In genomic region chr18:33579147-33579867, GRCh38 we compare ENCODE assay signal across 9 cellular contexts. TPM values are rescaled to one million over a fixed set of nuclear protein-coding genes. Genes with fewer than 3 reads are reported as not detected.
A peak's percentile ranks its signal among the peaks of the same experiment; 100 is the strongest.
DNase-seq lines count a peak whose midpoint lies in the region; ATAC-seq and TF ChIP-seq lines count a peak whose summit lies in the region.
"Had no signal": no experiment of that assay in that cellular context is flagged by ENCODE, and none has a peak within 500 bp of the region (broad histone marks: within the 10 kb centered on the region; RNA-seq: fewer than 3 reads in every experiment).

No MANE protein-coding gene starts in this region.

- WGBS in GM23248 (ENCODE audit: low coverage in 1 of 2, low lambda C conversion rate in 2 of 2, missing lambda C conversion rate in 2 of 2), 2 experiments = 20 to 24% methylated on average over 22 of the region's 22 CpGs

- H3K4me3 ChIP-seq in GM23248 (no peak overlapping the region), RWPE2 (ENCODE audit: severe bottlenecking) (no peak overlapping the region), right atrium auricular region (peak overlapping the region; percentile 65 to 70), skeletal muscle satellite cell (ENCODE audit: low read length) (peak overlapping the region; percentile 62)

- no peaks in the 10 kb centered on the region for H3K9me3 ChIP-seq in GM23248 (ENCODE audit: low read depth)
- H3K9me3 ChIP-seq in RWPE2 (ENCODE audit: severe bottlenecking) = no peaks in the 10 kb centered on the region
- no peaks in the 10 kb centered on the region for H3K9me3 ChIP-seq in right atrium auricular region
- H3K9me3 ChIP-seq in skeletal muscle satellite cell (replicated peaks; ENCODE audit: low read length) = no peaks in the 10 kb centered on the region

- H3K27ac ChIP-seq in GM23248 (no peak overlapping the region), RWPE2 (ENCODE audit: poor library complexity, severe bottlenecking) (no peak overlapping the region), right atrium auricular region (peak overlapping the region; percentile 84 to 91)

- no peaks in the 10 kb centered on the region for H3K9me2 ChIP-seq in GM23248 (ENCODE audit: insufficient read depth)

- H3K4me2 ChIP-seq in GM23248 (ENCODE audit: unreplicated experiment) = no peak overlapping the region
- peak overlapping the region; percentile 79 for H3K4me2 ChIP-seq in skeletal muscle satellite cell (ENCODE audit: low read length)

- ATAC-seq in RWPE2 (ENCODE audit: low read depth) (0 out of 3 replicates have a peak, but pooled peaks have one; percentile 21), HG02885 (IDR thresholded peaks at IDR 0.05; ENCODE audit: poor library complexity, unreplicated experiment) (no peak), HG03097 (IDR thresholded peaks at IDR 0.05; ENCODE audit: low FRiP score, unreplicated experiment) (no peak), HG03469 (IDR thresholded peaks at IDR 0.05; ENCODE audit: unreplicated experiment) (no peak)

- H3K9ac ChIP-seq in GM23248 = no peak overlapping the region
- H3K9ac ChIP-seq in skeletal muscle satellite cell (ENCODE audit: low read depth, low read length) = no peak overlapping the region

- no peaks in the 10 kb centered on the region for H3K79me2 ChIP-seq in GM23248 (ENCODE audit: insufficient read depth)

- H3K27me3 ChIP-seq in GM23248 (replicated peaks; ENCODE audit: insufficient read depth) (peaks cover 66% of the 10 kb centered on the region), RWPE2 (ENCODE audit: insufficient read depth, poor library complexity, severe bottlenecking) (peaks cover 78% of the 10 kb centered on the region), right atrium auricular region (no peaks in the 10 kb centered on the region), skeletal muscle satellite cell (ENCODE audit: control insufficient read depth, insufficient read depth, low read length) (peaks cover 90% of the 10 kb centered on the region)

- TF ChIP-seq CTCF in RWPE2 (IDR thresholded peaks at IDR 0.05; ENCODE audit: poor library complexity, severe bottlenecking) (no peak), right atrium auricular region (IDR thresholded peaks at IDR 0.05) (no peak)

- no peaks in the 10 kb centered on the region for H3F3A ChIP-seq in GM23248 (ENCODE audit: insufficient read depth)

- no peak for DNase-seq in GM23248
- no peak for DNase-seq in RWPE2 (ENCODE audit: low spot score)
- no peak for DNase-seq in right atrium auricular region (ENCODE audit: low spot score)
- DNase-seq in NOMO-1 treated with dmso at 0.1 percent for 144 hours (lab: John Stamatoyannopoulos, UW; ENCODE audit: unreplicated experiment) = no peak
- DNase-seq: Karpas-422 had no signal

- in situ Hi-C loops in GM23248 (cut with MboI) = no loop called here

- H3K36me3 ChIP-seq in GM23248 (ENCODE audit: low read depth) (no peaks in the 10 kb centered on the region), RWPE2 (ENCODE audit: low read depth) (no peaks in the 10 kb centered on the region), right atrium auricular region (no peaks in the 10 kb centered on the region), skeletal muscle satellite cell (ENCODE audit: insufficient read depth, low read length) (no peaks in the 10 kb centered on the region)

- no peaks in the 10 kb centered on the region for H4K20me1 ChIP-seq in GM23248 (ENCODE audit: insufficient read depth)

- H3K4me1 ChIP-seq in GM23248 (ENCODE audit: insufficient read depth) (no peaks in the 10 kb centered on the region), RWPE2 (ENCODE audit: insufficient read depth, poor library complexity, severe bottlenecking) (peaks cover 3% of the 10 kb centered on the region), right atrium auricular region (peaks cover 0 to 6% of the 10 kb centered on the region in 2 donors), skeletal muscle satellite cell (ENCODE audit: control insufficient read depth, insufficient read depth, low read length) (peaks cover 6% of the 10 kb centered on the region)

- H2AFZ ChIP-seq in GM23248 = 0 out of 2 replicates have a peak overlapping the region, but pooled peaks have one; percentile 7

RNA-seq across cellular contexts. Expression of gene ASXL3, which starts 1.3 kb away (rescaled TPM):
- not detected in 2 replicates for total RNA-seq in GM23248 (2014; rRNA removed; shearing (Covaris generic))
- not detected in 2 replicates for polyA plus RNA-seq in GM23248 (2016; fragmentation: Nextera tagmentation; extraction: Ambion mirVana)
- total RNA-seq in right atrium auricular region = 1 to 10 TPM; 2.6 to 4.8 TPM
- total RNA-seq in skeletal muscle satellite cell (2012; rRNA removed) = under 0.01 TPM in 2 replicates

Comparison
In these comparisons a context has a peak if more than half of its experiments do, and no peak if none do; other contexts are left out.
1. H3K27ac ChIP-seq: peak in right atrium auricular region (2 of 2); none in GM23248 (single experiment) and RWPE2 (single experiment).
2. H3K4me3 ChIP-seq: peak in right atrium auricular region (2 of 2) and skeletal muscle satellite cell (single experiment); none in GM23248 (single experiment) and RWPE2 (single experiment).